ENCODE assay signal across 24 cellular contexts in genomic region chr13:100881291-100881864, GRCh38.
"Had no signal": no experiment of that assay in that cellular context is flagged by ENCODE, and none has a peak within 500 bp of the region (broad histone marks: within the 10 kb centered on the region; RNA-seq: fewer than 3 reads in every experiment).

No MANE protein-coding gene starts in this region.

- H3K4me3 ChIP-seq: body of pancreas, coronary artery, esophagus muscularis mucosa, gastrocnemius medialis, heart right ventricle, lung, prostate gland, thoracic aorta had no signal

- ATAC-seq: activated T-cell treated with anti-CD3 and anti-CD28 coated beads, Interleukin-2, amount 50 U/mL, for 4 hours; body of pancreas; gastrocnemius medialis; heart right ventricle; left colon; sciatic nerve; stimulated activated effector memory CD8-positive, alpha-beta T cell treated with anti-CD3 and anti-CD28 coated beads, Interleukin-12 subunit alpha, Interleukin-12 subunit beta, amount 100 ng/mL, for 72 hours had no signal

- H3K36me3 Mint-ChIP-seq: activated CD4-positive, alpha-beta memory T cell treated with anti-CD3 and anti-CD28 coated beads for 36 hours; activated naive CD4-positive, alpha-beta T cell treated with anti-CD3 and anti-CD28 coated beads, Interleukin-2, amount 50 U/mL, for 24 hours; stimulated activated effector memory CD8-positive, alpha-beta T cell treated with anti-CD3 and anti-CD28 coated beads, Interleukin-12 subunit alpha, Interleukin-12 subunit beta, amount 100 ng/mL, for 72 hours had no signal

- H3K27me3 ChIP-seq: body of pancreas, esophagus muscularis mucosa, gastrocnemius medialis, heart right ventricle had no signal

- H3K9me3 ChIP-seq: gastrocnemius medialis, prostate gland, thoracic aorta had no signal

- H3K36me3 ChIP-seq: esophagus muscularis mucosa, gastrocnemius medialis, heart right ventricle, prostate gland, thoracic aorta had no signal

- H3K4me1 ChIP-seq: body of pancreas, esophagus muscularis mucosa, gastrocnemius medialis, heart right ventricle, prostate gland had no signal

- DNase-seq: activated CD4-positive, alpha-beta memory T cell treated with anti-CD3 and anti-CD28 coated beads for 36 hours; activated CD4-positive, alpha-beta T cell treated with anti-CD3 and anti-CD28 coated beads for 1 hour; activated effector memory CD4-positive, alpha-beta T cell treated with Interleukin-2 at 50 U/mL for 16 hours; activated T-cell treated with anti-CD3 and anti-CD28 coated beads, Interleukin-2, amount 50 U/mL, for 4 hours; amygdala; body of pancreas; caudate nucleus; gastrocnemius medialis; heart right ventricle; left colon; midbrain; stimulated activated CD4-positive, alpha-beta T cell treated with anti-CD3 and anti-CD28 coated beads, Interleukin-12 subunit alpha, Interleukin-12 subunit beta, amount 100 ng/mL, for 4 hours; stimulated activated CD4-positive, alpha-beta T cell treated with anti-CD3 and anti-CD28 coated beads, Interleukin-2, amount 100 ng/mL, for 24 hours; T-helper 1 cell; T1000 had no signal

- H3K27ac Mint-ChIP-seq: activated CD4-positive, alpha-beta memory T cell treated with anti-CD3 and anti-CD28 coated beads for 36 hours; activated naive CD4-positive, alpha-beta T cell treated with anti-CD3 and anti-CD28 coated beads, Interleukin-2, amount 50 U/mL, for 24 hours; stimulated activated effector memory CD8-positive, alpha-beta T cell treated with anti-CD3 and anti-CD28 coated beads, Interleukin-12 subunit alpha, Interleukin-12 subunit beta, amount 100 ng/mL, for 72 hours had no signal

- H3K27ac ChIP-seq: body of pancreas, coronary artery, esophagus muscularis mucosa, gastrocnemius medialis, heart right ventricle, prostate gland, thoracic aorta, VCaP had no signal
